ENCODE assay signal across 22 cellular contexts in genomic region chr19:44726465-44726864, GRCh38. TPM values are rescaled to one million over a fixed set of nuclear protein-coding genes. Genes with fewer than 3 reads are reported as not detected.
"Had no signal": no experiment of that assay in that cellular context is flagged by ENCODE, and none has a peak within 500 bp of the region (broad histone marks: within the 10 kb centered on the region; RNA-seq: fewer than 3 reads in every experiment).

No MANE protein-coding gene starts in this region.

- H3K4me3 ChIP-seq: neural progenitor cell, ovary had no signal

- H3K36me3 Mint-ChIP-seq: mesothelial cell of epicardium, neural progenitor cell, type B pancreatic cell had no signal

- H3K4me1 Mint-ChIP-seq: neural progenitor cell had no signal

- H3K4me3 Mint-ChIP-seq: mesothelial cell of epicardium, neural progenitor cell, type B pancreatic cell had no signal

- DNase-seq: activated CD4-positive, CD25-positive, alpha-beta regulatory T cell treated with anti-CD3 and anti-CD28 coated beads, Interleukin-2, amount 50 U/mL, for 72 hours; activated naive CD4-positive, alpha-beta T cell treated with Interleukin-2 at 50 U/mL for 16 hours; anterior cingulate cortex; hippocampal formation; ovary; stimulated activated CD4-positive, alpha-beta T cell treated with anti-CD3 and anti-CD28 coated beads, Interleukin-12 subunit alpha, Interleukin-12 subunit beta, amount 100 ng/mL, for 4 hours; stimulated activated CD4-positive, alpha-beta T cell treated with anti-CD3 and anti-CD28 coated beads, Interleukin-2, amount 100 ng/mL, for 24 hours; stimulated activated naive CD4-positive, alpha-beta T cell; substantia nigra; SW 1271; T-helper 9 cell had no signal

- H3K4me2 ChIP-seq: neural progenitor cell had no signal

- FAIRE-seq: keratinocyte had no signal

- ATAC-seq: esophagus mucosa had no signal

- H2AFZ ChIP-seq: neural progenitor cell had no signal

- H3K27me3 Mint-ChIP-seq: type B pancreatic cell had no signal

- H3K36me3 ChIP-seq: neural progenitor cell, ovary had no signal

- H3K27ac ChIP-seq: neural progenitor cell, ovary had no signal

- H3K27me3 ChIP-seq: neural progenitor cell, ovary had no signal

- H3K4me1 ChIP-seq: neural progenitor cell had no signal

- H3K27ac Mint-ChIP-seq: mesothelial cell of epicardium, neural progenitor cell, type B pancreatic cell had no signal

- H3K9me3 Mint-ChIP-seq: mesothelial cell of epicardium, neural progenitor cell, type B pancreatic cell had no signal

- H3K9ac ChIP-seq: neural progenitor cell had no signal

- H3K9me3 ChIP-seq: ovary had no signal

RNA-seq across cellular contexts. Expression of gene CEACAM16, which starts 27.5 kb away (rescaled TPM):
- total RNA-seq: activated CD8-positive, alpha-beta memory T cell treated with anti-CD3 and anti-CD28 coated beads for 36 hours; cerebellum; esophagus mucosa; glomerular endothelial cell; lower leg skin; mesothelial cell of epicardium; ovary; pulmonary artery endothelial cell had no signal
- polyA plus RNA-seq: keratinocyte, ovary had no signal

RNA-seq across cellular contexts. Expression of gene CBLC, which starts 51.2 kb away (rescaled TPM):
- total RNA-seq: activated CD8-positive, alpha-beta memory T cell treated with anti-CD3 and anti-CD28 coated beads for 36 hours; glomerular endothelial cell; myocyte had no signal
